ENCODE assay signal across 2 cellular contexts in genomic region chr10:125283191-125283590, GRCh38.
TF ChIP-seq lines count a peak whose summit lies in the region.

No MANE protein-coding gene starts in this region.

TF ChIP-seq in GM23338, 12 proteins besides CTCF, POLR2A, EP300 and RAD21:
- TF ChIP-seq STAT1 (IDR thresholded peaks at IDR 0.05; ENCODE audit: unreplicated experiment) = no peak
- TF ChIP-seq, protein P1, sequence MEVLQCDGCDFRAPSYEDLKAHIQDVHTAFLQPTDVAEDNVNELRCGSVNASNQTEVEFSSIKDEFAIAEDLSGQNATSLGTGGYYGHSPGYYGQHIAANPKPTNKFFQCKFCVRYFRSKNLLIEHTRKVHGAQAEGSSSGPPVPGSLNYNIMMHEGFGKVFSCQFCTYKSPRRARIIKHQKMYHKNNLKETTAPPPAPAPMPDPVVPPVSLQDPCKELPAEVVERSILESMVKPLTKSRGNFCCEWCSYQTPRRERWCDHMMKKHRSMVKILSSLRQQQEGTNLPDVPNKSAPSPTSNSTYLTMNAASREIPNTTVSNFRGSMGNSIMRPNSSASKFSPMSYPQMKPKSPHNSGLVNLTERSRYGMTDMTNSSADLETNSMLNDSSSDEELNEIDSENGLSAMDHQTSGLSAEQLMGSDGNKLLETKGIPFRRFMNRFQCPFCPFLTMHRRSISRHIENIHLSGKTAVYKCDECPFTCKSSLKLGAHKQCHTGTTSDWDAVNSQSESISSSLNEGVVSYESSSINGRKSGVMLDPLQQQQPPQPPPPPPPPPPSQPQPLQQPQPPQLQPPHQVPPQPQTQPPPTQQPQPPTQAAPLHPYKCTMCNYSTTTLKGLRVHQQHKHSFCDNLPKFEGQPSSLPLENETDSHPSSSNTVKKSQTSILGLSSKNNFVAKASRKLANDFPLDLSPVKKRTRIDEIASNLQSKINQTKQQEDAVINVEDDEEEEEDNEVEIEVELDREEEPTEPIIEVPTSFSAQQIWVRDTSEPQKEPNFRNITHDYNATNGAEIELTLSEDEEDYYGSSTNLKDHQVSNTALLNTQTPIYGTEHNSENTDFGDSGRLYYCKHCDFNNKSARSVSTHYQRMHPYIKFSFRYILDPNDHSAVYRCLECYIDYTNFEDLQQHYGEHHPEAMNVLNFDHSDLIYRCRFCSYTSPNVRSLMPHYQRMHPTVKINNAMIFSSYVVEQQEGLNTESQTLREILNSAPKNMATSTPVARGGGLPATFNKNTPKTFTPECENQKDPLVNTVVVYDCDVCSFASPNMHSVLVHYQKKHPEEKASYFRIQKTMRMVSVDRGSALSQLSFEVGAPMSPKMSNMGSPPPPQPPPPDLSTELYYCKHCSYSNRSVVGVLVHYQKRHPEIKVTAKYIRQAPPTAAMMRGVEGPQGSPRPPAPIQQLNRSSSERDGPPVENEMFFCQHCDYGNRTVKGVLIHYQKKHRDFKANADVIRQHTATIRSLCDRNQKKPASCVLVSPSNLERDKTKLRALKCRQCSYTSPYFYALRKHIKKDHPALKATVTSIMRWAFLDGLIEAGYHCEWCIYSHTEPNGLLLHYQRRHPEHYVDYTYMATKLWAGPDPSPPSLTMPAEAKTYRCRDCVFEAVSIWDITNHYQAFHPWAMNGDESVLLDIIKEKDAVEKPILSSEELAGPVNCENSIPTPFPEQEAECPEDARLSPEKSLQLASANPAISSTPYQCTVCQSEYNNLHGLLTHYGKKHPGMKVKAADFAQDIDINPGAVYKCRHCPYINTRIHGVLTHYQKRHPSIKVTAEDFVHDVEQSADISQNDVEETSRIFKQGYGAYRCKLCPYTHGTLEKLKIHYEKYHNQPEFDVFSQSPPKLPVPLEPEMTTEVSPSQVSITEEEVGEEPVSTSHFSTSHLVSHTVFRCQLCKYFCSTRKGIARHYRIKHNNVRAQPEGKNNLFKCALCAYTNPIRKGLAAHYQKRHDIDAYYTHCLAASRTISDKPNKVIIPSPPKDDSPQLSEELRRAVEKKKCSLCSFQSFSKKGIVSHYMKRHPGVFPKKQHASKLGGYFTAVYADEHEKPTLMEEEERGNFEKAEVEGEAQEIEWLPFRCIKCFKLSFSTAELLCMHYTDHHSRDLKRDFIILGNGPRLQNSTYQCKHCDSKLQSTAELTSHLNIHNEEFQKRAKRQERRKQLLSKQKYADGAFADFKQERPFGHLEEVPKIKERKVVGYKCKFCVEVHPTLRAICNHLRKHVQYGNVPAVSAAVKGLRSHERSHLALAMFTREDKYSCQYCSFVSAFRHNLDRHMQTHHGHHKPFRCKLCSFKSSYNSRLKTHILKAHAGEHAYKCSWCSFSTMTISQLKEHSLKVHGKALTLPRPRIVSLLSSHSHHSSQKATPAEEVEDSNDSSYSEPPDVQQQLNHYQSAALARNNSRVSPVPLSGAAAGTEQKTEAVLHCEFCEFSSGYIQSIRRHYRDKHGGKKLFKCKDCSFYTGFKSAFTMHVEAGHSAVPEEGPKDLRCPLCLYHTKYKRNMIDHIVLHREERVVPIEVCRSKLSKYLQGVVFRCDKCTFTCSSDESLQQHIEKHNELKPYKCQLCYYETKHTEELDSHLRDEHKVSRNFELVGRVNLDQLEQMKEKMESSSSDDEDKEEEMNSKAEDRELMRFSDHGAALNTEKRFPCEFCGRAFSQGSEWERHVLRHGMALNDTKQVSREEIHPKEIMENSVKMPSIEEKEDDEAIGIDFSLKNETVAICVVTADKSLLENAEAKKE (CRISPR knock-in tag; IDR thresholded peaks at IDR 0.05) = no peak
- no peak for TF ChIP-seq JUNB (IDR thresholded peaks at IDR 0.05; ENCODE audit: unreplicated experiment)
- no peak for TF ChIP-seq EZH2 (IDR thresholded peaks at IDR 0.05; ENCODE audit: low read depth, unreplicated experiment)
- TF ChIP-seq EZH2phosphoT487 (IDR thresholded peaks at IDR 0.05; ENCODE audit: unreplicated experiment) = no peak
- TF ChIP-seq, protein P2, sequence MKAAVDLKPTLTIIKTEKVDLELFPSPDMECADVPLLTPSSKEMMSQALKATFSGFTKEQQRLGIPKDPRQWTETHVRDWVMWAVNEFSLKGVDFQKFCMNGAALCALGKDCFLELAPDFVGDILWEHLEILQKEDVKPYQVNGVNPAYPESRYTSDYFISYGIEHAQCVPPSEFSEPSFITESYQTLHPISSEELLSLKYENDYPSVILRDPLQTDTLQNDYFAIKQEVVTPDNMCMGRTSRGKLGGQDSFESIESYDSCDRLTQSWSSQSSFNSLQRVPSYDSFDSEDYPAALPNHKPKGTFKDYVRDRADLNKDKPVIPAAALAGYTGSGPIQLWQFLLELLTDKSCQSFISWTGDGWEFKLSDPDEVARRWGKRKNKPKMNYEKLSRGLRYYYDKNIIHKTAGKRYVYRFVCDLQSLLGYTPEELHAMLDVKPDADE (IDR thresholded peaks at IDR 0.05) = no peak
- no peak for TF ChIP-seq ZNF114 (CRISPR knock-in tag; IDR thresholded peaks at IDR 0.05)
- no peak for TF ChIP-seq NANOG (IDR thresholded peaks at IDR 0.05; ENCODE audit: borderline replicate concordance)
- TF ChIP-seq CREB1 (CRISPR knock-in tag; IDR thresholded peaks at IDR 0.05; ENCODE audit: low read depth) = no peak
- no peak for TF ChIP-seq POLR2AphosphoS5 (IDR thresholded peaks at IDR 0.05; ENCODE audit: low read depth)
- TF ChIP-seq, protein P3, sequence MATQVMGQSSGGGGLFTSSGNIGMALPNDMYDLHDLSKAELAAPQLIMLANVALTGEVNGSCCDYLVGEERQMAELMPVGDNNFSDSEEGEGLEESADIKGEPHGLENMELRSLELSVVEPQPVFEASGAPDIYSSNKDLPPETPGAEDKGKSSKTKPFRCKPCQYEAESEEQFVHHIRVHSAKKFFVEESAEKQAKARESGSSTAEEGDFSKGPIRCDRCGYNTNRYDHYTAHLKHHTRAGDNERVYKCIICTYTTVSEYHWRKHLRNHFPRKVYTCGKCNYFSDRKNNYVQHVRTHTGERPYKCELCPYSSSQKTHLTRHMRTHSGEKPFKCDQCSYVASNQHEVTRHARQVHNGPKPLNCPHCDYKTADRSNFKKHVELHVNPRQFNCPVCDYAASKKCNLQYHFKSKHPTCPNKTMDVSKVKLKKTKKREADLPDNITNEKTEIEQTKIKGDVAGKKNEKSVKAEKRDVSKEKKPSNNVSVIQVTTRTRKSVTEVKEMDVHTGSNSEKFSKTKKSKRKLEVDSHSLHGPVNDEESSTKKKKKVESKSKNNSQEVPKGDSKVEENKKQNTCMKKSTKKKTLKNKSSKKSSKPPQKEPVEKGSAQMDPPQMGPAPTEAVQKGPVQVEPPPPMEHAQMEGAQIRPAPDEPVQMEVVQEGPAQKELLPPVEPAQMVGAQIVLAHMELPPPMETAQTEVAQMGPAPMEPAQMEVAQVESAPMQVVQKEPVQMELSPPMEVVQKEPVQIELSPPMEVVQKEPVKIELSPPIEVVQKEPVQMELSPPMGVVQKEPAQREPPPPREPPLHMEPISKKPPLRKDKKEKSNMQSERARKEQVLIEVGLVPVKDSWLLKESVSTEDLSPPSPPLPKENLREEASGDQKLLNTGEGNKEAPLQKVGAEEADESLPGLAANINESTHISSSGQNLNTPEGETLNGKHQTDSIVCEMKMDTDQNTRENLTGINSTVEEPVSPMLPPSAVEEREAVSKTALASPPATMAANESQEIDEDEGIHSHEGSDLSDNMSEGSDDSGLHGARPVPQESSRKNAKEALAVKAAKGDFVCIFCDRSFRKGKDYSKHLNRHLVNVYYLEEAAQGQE (IDR thresholded peaks at IDR 0.05; ENCODE audit: unreplicated experiment) = no peak
- no peak for TF ChIP-seq ZNF331 (CRISPR knock-in tag; IDR thresholded peaks at IDR 0.05; ENCODE audit: low read depth)

TF ChIP-seq in H1, 55 proteins besides CTCF, POLR2A, EP300 and RAD21:
- TF ChIP-seq BRCA1 (IDR thresholded peaks at IDR 0.05; ENCODE audit: low read depth, low read length) = no peak
- TF ChIP-seq FOSL1 (IDR thresholded peaks at IDR 0.05; ENCODE audit: insufficient read depth, low read depth, low read length) = no peak
- no peak for TF ChIP-seq NRF1 (IDR thresholded peaks at IDR 0.05; ENCODE audit: low read depth, low read length)
- no peak for TF ChIP-seq JUN (IDR thresholded peaks at IDR 0.05; ENCODE audit: low read depth, low read length)
- TF ChIP-seq CREB1 (IDR thresholded peaks at IDR 0.05) = no peak
- no peak for TF ChIP-seq ZNF274 (IDR thresholded peaks at IDR 0.05; ENCODE audit: borderline replicate concordance, extremely low read depth, low read length)
- no peak for TF ChIP-seq RFX5 (IDR thresholded peaks at IDR 0.05; ENCODE audit: borderline replicate concordance, low read depth, low read length)
- no peak for TF ChIP-seq NANOG (IDR thresholded peaks at IDR 0.05; ENCODE audit: insufficient read depth, low read depth, low read length, poor library complexity, severe bottlenecking)
- TF ChIP-seq KDM4A (IDR thresholded peaks at IDR 0.05; ENCODE audit: low read depth, low read length, severe bottlenecking) = no peak
- no peak for TF ChIP-seq GTF2F1 (IDR thresholded peaks at IDR 0.05; ENCODE audit: borderline replicate concordance, low read depth, low read length)
- no peak for TF ChIP-seq EGR1 (IDR thresholded peaks at IDR 0.05; ENCODE audit: borderline replicate concordance, low read depth, low read length)
TF ChIP-seq in H1: peak in this region for 0.
